In genomic region chr6:154327313-154327712, GRCh38 we compare ENCODE assay signal across 1 cellular context. TPM values are rescaled to one million over a fixed set of nuclear protein-coding genes. Genes with fewer than 3 reads are reported as not detected.
"Had no signal": no experiment of that assay in that cellular context is flagged by ENCODE, and none has a peak within 500 bp of the region (broad histone marks: within the 10 kb centered on the region; RNA-seq: fewer than 3 reads in every experiment).

No MANE protein-coding gene starts in this region.

RNA-seq across cellular contexts. Expression of gene IPCEF1, which starts 29.3 kb away (rescaled TPM):
- total RNA-seq: OCI-LY7 had no signal
